In the genomic region with DNA sequence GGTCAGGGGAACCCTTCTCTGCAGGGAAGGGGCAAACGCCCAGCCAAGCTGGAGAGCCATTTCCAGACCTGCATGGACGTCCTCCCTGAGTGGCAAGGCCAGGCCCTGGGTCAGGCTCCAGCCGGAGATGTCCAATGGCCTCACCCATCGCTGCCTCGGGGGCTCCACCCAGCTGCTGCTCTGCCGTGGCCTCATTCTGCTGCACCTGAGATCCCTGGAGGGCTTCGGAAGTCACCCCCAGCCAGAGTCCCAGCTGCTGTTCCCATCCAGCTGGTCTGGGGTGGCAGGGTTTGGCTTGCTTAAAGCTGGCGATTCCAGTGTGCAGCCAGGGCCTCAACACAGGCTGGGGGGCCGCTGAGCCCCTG, we compare ENCODE assay signal across 1 cellular context.
TF ChIP-seq lines count a peak whose summit lies in the region.

No MANE protein-coding gene starts in this region.

TF ChIP-seq in neural cell, 6 proteins besides CTCF, POLR2A, EP300 and RAD21 (continued from another document):
- TF ChIP-seq, protein P1, sequence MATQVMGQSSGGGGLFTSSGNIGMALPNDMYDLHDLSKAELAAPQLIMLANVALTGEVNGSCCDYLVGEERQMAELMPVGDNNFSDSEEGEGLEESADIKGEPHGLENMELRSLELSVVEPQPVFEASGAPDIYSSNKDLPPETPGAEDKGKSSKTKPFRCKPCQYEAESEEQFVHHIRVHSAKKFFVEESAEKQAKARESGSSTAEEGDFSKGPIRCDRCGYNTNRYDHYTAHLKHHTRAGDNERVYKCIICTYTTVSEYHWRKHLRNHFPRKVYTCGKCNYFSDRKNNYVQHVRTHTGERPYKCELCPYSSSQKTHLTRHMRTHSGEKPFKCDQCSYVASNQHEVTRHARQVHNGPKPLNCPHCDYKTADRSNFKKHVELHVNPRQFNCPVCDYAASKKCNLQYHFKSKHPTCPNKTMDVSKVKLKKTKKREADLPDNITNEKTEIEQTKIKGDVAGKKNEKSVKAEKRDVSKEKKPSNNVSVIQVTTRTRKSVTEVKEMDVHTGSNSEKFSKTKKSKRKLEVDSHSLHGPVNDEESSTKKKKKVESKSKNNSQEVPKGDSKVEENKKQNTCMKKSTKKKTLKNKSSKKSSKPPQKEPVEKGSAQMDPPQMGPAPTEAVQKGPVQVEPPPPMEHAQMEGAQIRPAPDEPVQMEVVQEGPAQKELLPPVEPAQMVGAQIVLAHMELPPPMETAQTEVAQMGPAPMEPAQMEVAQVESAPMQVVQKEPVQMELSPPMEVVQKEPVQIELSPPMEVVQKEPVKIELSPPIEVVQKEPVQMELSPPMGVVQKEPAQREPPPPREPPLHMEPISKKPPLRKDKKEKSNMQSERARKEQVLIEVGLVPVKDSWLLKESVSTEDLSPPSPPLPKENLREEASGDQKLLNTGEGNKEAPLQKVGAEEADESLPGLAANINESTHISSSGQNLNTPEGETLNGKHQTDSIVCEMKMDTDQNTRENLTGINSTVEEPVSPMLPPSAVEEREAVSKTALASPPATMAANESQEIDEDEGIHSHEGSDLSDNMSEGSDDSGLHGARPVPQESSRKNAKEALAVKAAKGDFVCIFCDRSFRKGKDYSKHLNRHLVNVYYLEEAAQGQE (IDR thresholded peaks at IDR 0.05; ENCODE audit: borderline replicate concordance): no peak
